ENCODE assay signal across 33 cellular contexts in genomic region chr6:12115492-12115891, GRCh38.
DNase-seq lines count a peak whose midpoint lies in the region; ATAC-seq, FAIRE-seq and TF ChIP-seq lines count a peak whose summit lies in the region.
"Had no signal": no experiment of that assay in that cellular context is flagged by ENCODE, and none has a peak within 500 bp of the region (broad histone marks: within the 10 kb centered on the region; RNA-seq: fewer than 3 reads in every experiment).

No MANE protein-coding gene starts in this region.

- TF ChIP-seq POLR2A in GM12892 (IDR thresholded peaks at IDR 0.05; ENCODE audit: low read depth, low read length) = no peak

- H3K27ac ChIP-seq in CD8-positive, alpha-beta memory T cell (ENCODE audit: low read depth, low read length) = no peak overlapping the region
- H3K27ac ChIP-seq: esophagus squamous epithelium, foreskin keratinocyte, heart right ventricle, HL-60, tibial artery, vagina, VCaP had no signal

- no peaks in the 10 kb centered on the region for H3K27me3 ChIP-seq in CD8-positive, alpha-beta memory T cell (ENCODE audit: insufficient read depth, low read length, poor library complexity, severe bottlenecking)
- H3K27me3 ChIP-seq: esophagus squamous epithelium, foreskin keratinocyte, heart right ventricle, tibial artery, vagina had no signal

- POLR2A ChIA-PET in CD8-positive, alpha-beta memory T cell (lab: Charles Lee) = no interaction called here

- intact Hi-C loops in activated CD4-positive, alpha-beta T cell treated with anti-CD3 and anti-CD28 coated beads, Interleukin-2, amount 10 ng/mL, durations not matched to agents 24 days and 14 days (cut with micrococcal nuclease) = loop anchor here (5.0 kb wide), 1 partner anchor 383 kb away; no protein-coding TSS in a partner anchor

- peaks cover 62% of the 10 kb centered on the region for H3K36me3 Mint-ChIP-seq in activated CD4-positive, alpha-beta T cell treated with anti-CD3 and anti-CD28 coated beads, Interleukin-2, amount 10 ng/mL, durations not matched to agents 24 days and 14 days (ENCODE audit: low read depth)
- H3K36me3 Mint-ChIP-seq in T-helper 2 cell treated with Interferon-gamma antibody and Interleukin-4, amounts not matched to agents 5 μg/mL and 100 μg/mL, for 36 hours (ENCODE audit: low read depth) = peaks cover 53% of the 10 kb centered on the region
- H3K36me3 Mint-ChIP-seq in natural killer cell treated with Interleukin-12 subunit alpha and Interleukin-12 subunit beta and Interleukin-15 and Interleukin-18, amount 100 ng/mL, for 72 hours = peaks cover 39% of the 10 kb centered on the region
- peaks cover 33 to 57% (median 36%) of the 10 kb centered on the region in 3 donors for H3K36me3 Mint-ChIP-seq in CD8-positive, alpha-beta memory T cell

- peaks cover 3% of the 10 kb centered on the region for H3K9me3 ChIP-seq in CD8-positive, alpha-beta memory T cell (ENCODE audit: low read length)
- H3K9me3 ChIP-seq: esophagus squamous epithelium, vagina had no signal

- no peak overlapping the region for H3K4me3 ChIP-seq in CD8-positive, alpha-beta memory T cell (ENCODE audit: low read length)
- H3K4me3 ChIP-seq: esophagus squamous epithelium, heart right ventricle, tibial artery, vagina had no signal

- peaks cover 9% of the 10 kb centered on the region for H3K9me3 Mint-ChIP-seq in activated CD4-positive, alpha-beta T cell treated with anti-CD3 and anti-CD28 coated beads, Interleukin-2, amount 10 ng/mL, durations not matched to agents 24 days and 14 days
- H3K9me3 Mint-ChIP-seq in T-helper 2 cell treated with Interferon-gamma antibody and Interleukin-4, amounts not matched to agents 5 μg/mL and 100 μg/mL, for 36 hours = peaks cover 9% of the 10 kb centered on the region
- peaks cover 4% of the 10 kb centered on the region for H3K9me3 Mint-ChIP-seq in natural killer cell treated with Interleukin-12 subunit alpha and Interleukin-12 subunit beta and Interleukin-15 and Interleukin-18, amount 100 ng/mL, for 72 hours
- peaks cover 8 to 16% (median 15%) of the 10 kb centered on the region in 5 donors for H3K9me3 Mint-ChIP-seq in CD8-positive, alpha-beta memory T cell

- no peaks in the 10 kb centered on the region for H3K27me3 Mint-ChIP-seq in activated CD4-positive, alpha-beta T cell treated with anti-CD3 and anti-CD28 coated beads, Interleukin-2, amount 10 ng/mL, durations not matched to agents 24 days and 14 days
- no peaks in the 10 kb centered on the region for H3K27me3 Mint-ChIP-seq in T-helper 2 cell treated with Interferon-gamma antibody and Interleukin-4, amounts not matched to agents 5 μg/mL and 100 μg/mL, for 36 hours (ENCODE audit: low read depth)
- H3K27me3 Mint-ChIP-seq in natural killer cell treated with Interleukin-12 subunit alpha and Interleukin-12 subunit beta and Interleukin-15 and Interleukin-18, amount 100 ng/mL, for 72 hours = no peaks in the 10 kb centered on the region
- no peaks in the 10 kb centered on the region for H3K27me3 Mint-ChIP-seq in CD8-positive, alpha-beta memory T cell
- H3K27me3 Mint-ChIP-seq: naive B cell had no signal

- peak overlapping the region; percentile 8 for H3K4me3 Mint-ChIP-seq in activated CD4-positive, alpha-beta T cell treated with anti-CD3 and anti-CD28 coated beads, Interleukin-2, amount 10 ng/mL, durations not matched to agents 24 days and 14 days
- H3K4me3 Mint-ChIP-seq in T-helper 2 cell treated with Interferon-gamma antibody and Interleukin-4, amounts not matched to agents 5 μg/mL and 100 μg/mL, for 36 hours = no peak overlapping the region
- H3K4me3 Mint-ChIP-seq in natural killer cell treated with Interleukin-12 subunit alpha and Interleukin-12 subunit beta and Interleukin-15 and Interleukin-18, amount 100 ng/mL, for 72 hours = peak overlapping the region; percentile 68
- H3K4me3 Mint-ChIP-seq in CD8-positive, alpha-beta memory T cell = no peak overlapping the region
- H3K4me3 Mint-ChIP-seq: activated T-cell treated with anti-CD3 and anti-CD28 coated beads, Interleukin-2, amount 50 U/mL, for 4 hours; brain; CD14-positive monocyte; H9 had no signal

- peak overlapping the region; percentile 56 for H3K27ac Mint-ChIP-seq in activated CD4-positive, alpha-beta T cell treated with anti-CD3 and anti-CD28 coated beads, Interleukin-2, amount 10 ng/mL, durations not matched to agents 24 days and 14 days
- H3K27ac Mint-ChIP-seq in T-helper 2 cell treated with Interferon-gamma antibody and Interleukin-4, amounts not matched to agents 5 μg/mL and 100 μg/mL, for 36 hours = peak overlapping the region; percentile 42
- peak overlapping the region; percentile 78 to 90 for H3K27ac Mint-ChIP-seq in natural killer cell treated with Interleukin-12 subunit alpha and Interleukin-12 subunit beta and Interleukin-15 and Interleukin-18, amount 100 ng/mL, for 72 hours
- H3K27ac Mint-ChIP-seq in CD8-positive, alpha-beta memory T cell = peak overlapping the region in 2 of 8 donors; percentile 43 to 85
- H3K27ac Mint-ChIP-seq: brain had no signal

- FAIRE-seq in GM12892 (lab: Jason Lieb, UNC) = peak; percentile 84

- CTCF ChIA-PET in CD8-positive, alpha-beta memory T cell (lab: Charles Lee) = no interaction called here

- H3K4me1 Mint-ChIP-seq in activated CD4-positive, alpha-beta T cell treated with anti-CD3 and anti-CD28 coated beads, Interleukin-2, amount 10 ng/mL, durations not matched to agents 24 days and 14 days = peaks cover 73% of the 10 kb centered on the region
- peaks cover 72% of the 10 kb centered on the region for H3K4me1 Mint-ChIP-seq in T-helper 2 cell treated with Interferon-gamma antibody and Interleukin-4, amounts not matched to agents 5 μg/mL and 100 μg/mL, for 36 hours (ENCODE audit: low read depth)
- peaks cover 66 to 68% of the 10 kb centered on the region in 2 donors for H3K4me1 Mint-ChIP-seq in natural killer cell treated with Interleukin-12 subunit alpha and Interleukin-12 subunit beta and Interleukin-15 and Interleukin-18, amount 100 ng/mL, for 72 hours (ENCODE audit: low read depth in 2 of 2)
- peaks cover 45 to 79% (median 66%) of the 10 kb centered on the region in 3 donors for H3K4me1 Mint-ChIP-seq in CD8-positive, alpha-beta memory T cell
- H3K4me1 Mint-ChIP-seq: brain had no signal

- peaks cover 50% of the 10 kb centered on the region for H3K4me1 ChIP-seq in CD8-positive, alpha-beta memory T cell (ENCODE audit: insufficient read depth, low read length)
- H3K4me1 ChIP-seq: tibial artery, vagina had no signal

- H3K36me3 ChIP-seq in CD8-positive, alpha-beta memory T cell (ENCODE audit: insufficient read depth, low read length) = peaks cover 7% of the 10 kb centered on the region

- no peak for ATAC-seq in natural killer cell treated with Interleukin-12 subunit alpha and Interleukin-12 subunit beta and Interleukin-15 and Interleukin-18, amount 100 ng/mL, for 72 hours
- no peak for ATAC-seq in GM19463 (IDR thresholded peaks at IDR 0.05; ENCODE audit: unreplicated experiment)
- no peak for ATAC-seq in GM18502 (IDR thresholded peaks at IDR 0.05; ENCODE audit: poor library complexity, unreplicated experiment)
- ATAC-seq: activated T-cell treated with anti-CD3 and anti-CD28 coated beads, Interleukin-2, amount 50 U/mL, for 4 hours; foreskin keratinocyte; heart right ventricle had no signal

- no peak for DNase-seq in activated CD4-positive, alpha-beta T cell treated with anti-CD3 and anti-CD28 coated beads, Interleukin-2, amount 10 ng/mL, durations not matched to agents 24 days and 14 days
- no peak for DNase-seq in activated CD4-positive, alpha-beta T cell treated with anti-CD3 and anti-CD28 coated beads, Interleukin-2, amount 50 U/mL, for 48 hours
- no peak for DNase-seq in GM12892 (ENCODE audit: insufficient read length)
- no peak for DNase-seq in T-helper 2 cell treated with Interferon-gamma antibody and Interleukin-4, amounts not matched to agents 5 μg/mL and 100 μg/mL, for 36 hours (ENCODE audit: low spot score)
- DNase-seq in natural killer cell treated with Interleukin-12 subunit alpha and Interleukin-12 subunit beta and Interleukin-15 and Interleukin-18, amount 100 ng/mL, for 72 hours (ENCODE audit: low spot score) = no peak
- DNase-seq in CD8-positive, alpha-beta memory T cell = no peak
- DNase-seq: activated CD4-positive, alpha-beta T cell treated with anti-CD3 and anti-CD28 coated beads, Interleukin-2, amount 50 U/mL, for 1 hour; activated naive CD4-positive, alpha-beta T cell; activated T-cell treated with anti-CD3 and anti-CD28 coated beads, Interleukin-2, amount 50 U/mL, for 4 hours; amniotic stem cell; cerebellar nuclear complex; dermis blood vessel endothelial cell; esophagus squamous epithelium; foreskin keratinocyte; H9; heart right ventricle; midbrain; MV-4-11; naive B cell; NCI-H1436 treated with DMSO at 0.1 percent for 48 hours; NCI-H2081 treated with DMSO at 0.1 percent for 48 hours; NCI-H226; SIG-M5; stimulated activated CD4-positive, alpha-beta T cell treated with anti-CD3 and anti-CD28 coated beads, Interleukin-4, amount 100 ng/mL, for 1 hour; T1000; tibial artery had no signal

Comparison
In these comparisons a context has a peak if more than half of its experiments do, and no peak if none do; other contexts are left out.
1. H3K4me3 Mint-ChIP-seq: peak in activated CD4-positive, alpha-beta T cell treated with anti-CD3 and anti-CD28 coated beads, Interleukin-2, amount 10 ng/mL, durations not matched to agents 24 days and 14 days (single experiment) and natural killer cell treated with Interleukin-12 subunit alpha and Interleukin-12 subunit beta and Interleukin-15 and Interleukin-18, amount 100 ng/mL, for 72 hours (single experiment); none in T-helper 2 cell treated with Interferon-gamma antibody and Interleukin-4, amounts not matched to agents 5 μg/mL and 100 μg/mL, for 36 hours (single experiment) and CD8-positive, alpha-beta memory T cell (0 of 7).